In genomic region chr12:110067531-110067930, GRCh38 we compare ENCODE assay signal across 15 cellular contexts.
"Had no signal": no experiment of that assay in that cellular context is flagged by ENCODE, and none has a peak within 500 bp of the region (broad histone marks: within the 10 kb centered on the region; RNA-seq: fewer than 3 reads in every experiment).

No MANE protein-coding gene starts in this region.

- ATAC-seq: activated CD4-positive, alpha-beta T cell treated with anti-CD3 and anti-CD28 coated beads for 36 hours; activated CD8-positive, alpha-beta memory T cell treated with anti-CD3 and anti-CD28 coated beads, Interleukin-2, amount 10 ng/mL, durations not matched to agents 7 days and 5 days; left colon; sciatic nerve; stimulated activated naive CD8-positive, alpha-beta T cell treated with anti-CD3 and anti-CD28 coated beads, Interleukin-15, amount 100 ng/mL, for 72 hours; upper lobe of right lung had no signal

- H3K27me3 Mint-ChIP-seq: activated CD4-positive, alpha-beta memory T cell treated with anti-CD3 and anti-CD28 coated beads for 36 hours; activated CD4-positive, alpha-beta T cell treated with anti-CD3 and anti-CD28 coated beads for 36 hours; activated CD8-positive, alpha-beta memory T cell treated with anti-CD3 and anti-CD28 coated beads, Interleukin-2, amount 10 ng/mL, durations not matched to agents 7 days and 5 days; activated naive CD4-positive, alpha-beta T cell treated with anti-CD3 and anti-CD28 coated beads, Interleukin-2, amount 10 ng/mL, durations not matched to agents 7 days and 5 days; stimulated activated naive CD8-positive, alpha-beta T cell treated with anti-CD3 and anti-CD28 coated beads, Interleukin-15, amount 100 ng/mL, for 72 hours had no signal

- H3K4me3 Mint-ChIP-seq: activated CD4-positive, alpha-beta memory T cell treated with anti-CD3 and anti-CD28 coated beads for 36 hours; activated CD4-positive, alpha-beta T cell treated with anti-CD3 and anti-CD28 coated beads for 36 hours; activated CD8-positive, alpha-beta memory T cell treated with anti-CD3 and anti-CD28 coated beads, Interleukin-2, amount 10 ng/mL, durations not matched to agents 7 days and 5 days; activated naive CD4-positive, alpha-beta T cell treated with anti-CD3 and anti-CD28 coated beads, Interleukin-2, amount 10 ng/mL, durations not matched to agents 7 days and 5 days; neural crest cell; stimulated activated naive CD8-positive, alpha-beta T cell treated with anti-CD3 and anti-CD28 coated beads, Interleukin-15, amount 100 ng/mL, for 72 hours had no signal

- H3K36me3 ChIP-seq: ascending aorta, thoracic aorta, upper lobe of right lung had no signal

- H3K4me1 Mint-ChIP-seq: neural crest cell had no signal

- H3K9me3 ChIP-seq: ascending aorta, thoracic aorta, upper lobe of right lung had no signal

- DNase-seq: activated CD4-positive, alpha-beta memory T cell treated with anti-CD3 and anti-CD28 coated beads for 36 hours; activated CD4-positive, alpha-beta T cell treated with anti-CD3 and anti-CD28 coated beads for 36 hours; activated CD8-positive, alpha-beta memory T cell treated with anti-CD3 and anti-CD28 coated beads, Interleukin-2, amount 10 ng/mL, durations not matched to agents 7 days and 5 days; activated naive CD4-positive, alpha-beta T cell treated with anti-CD3 and anti-CD28 coated beads, Interleukin-2, amount 10 ng/mL, durations not matched to agents 7 days and 5 days; activated T-cell treated with anti-CD3 and anti-CD28 coated beads, Interleukin-2, amount 50 U/mL, for 1 hour; left colon; stimulated activated naive CD8-positive, alpha-beta T cell treated with anti-CD3 and anti-CD28 coated beads, Interleukin-15, amount 100 ng/mL, for 72 hours; T1000; upper lobe of right lung had no signal

- H3K4me3 ChIP-seq: ascending aorta, lung, thoracic aorta, upper lobe of right lung had no signal

- H3K9me3 Mint-ChIP-seq: activated CD4-positive, alpha-beta memory T cell treated with anti-CD3 and anti-CD28 coated beads for 36 hours; activated naive CD4-positive, alpha-beta T cell treated with anti-CD3 and anti-CD28 coated beads, Interleukin-2, amount 10 ng/mL, durations not matched to agents 7 days and 5 days; stimulated activated naive CD8-positive, alpha-beta T cell treated with anti-CD3 and anti-CD28 coated beads, Interleukin-15, amount 100 ng/mL, for 72 hours had no signal

- H3K27ac ChIP-seq: ascending aorta, thoracic aorta, upper lobe of right lung, VCaP had no signal

- H3K27ac Mint-ChIP-seq: activated CD4-positive, alpha-beta memory T cell treated with anti-CD3 and anti-CD28 coated beads for 36 hours; activated CD4-positive, alpha-beta T cell treated with anti-CD3 and anti-CD28 coated beads for 36 hours; activated CD8-positive, alpha-beta memory T cell treated with anti-CD3 and anti-CD28 coated beads, Interleukin-2, amount 10 ng/mL, durations not matched to agents 7 days and 5 days; activated naive CD4-positive, alpha-beta T cell treated with anti-CD3 and anti-CD28 coated beads, Interleukin-2, amount 10 ng/mL, durations not matched to agents 7 days and 5 days; stimulated activated naive CD8-positive, alpha-beta T cell treated with anti-CD3 and anti-CD28 coated beads, Interleukin-15, amount 100 ng/mL, for 72 hours had no signal

- H3K4me1 ChIP-seq: ascending aorta had no signal

- H3K27me3 ChIP-seq: ascending aorta, upper lobe of right lung had no signal
